Comparison of ENCODE assay signal across 8 cellular contexts in the genomic region with DNA sequence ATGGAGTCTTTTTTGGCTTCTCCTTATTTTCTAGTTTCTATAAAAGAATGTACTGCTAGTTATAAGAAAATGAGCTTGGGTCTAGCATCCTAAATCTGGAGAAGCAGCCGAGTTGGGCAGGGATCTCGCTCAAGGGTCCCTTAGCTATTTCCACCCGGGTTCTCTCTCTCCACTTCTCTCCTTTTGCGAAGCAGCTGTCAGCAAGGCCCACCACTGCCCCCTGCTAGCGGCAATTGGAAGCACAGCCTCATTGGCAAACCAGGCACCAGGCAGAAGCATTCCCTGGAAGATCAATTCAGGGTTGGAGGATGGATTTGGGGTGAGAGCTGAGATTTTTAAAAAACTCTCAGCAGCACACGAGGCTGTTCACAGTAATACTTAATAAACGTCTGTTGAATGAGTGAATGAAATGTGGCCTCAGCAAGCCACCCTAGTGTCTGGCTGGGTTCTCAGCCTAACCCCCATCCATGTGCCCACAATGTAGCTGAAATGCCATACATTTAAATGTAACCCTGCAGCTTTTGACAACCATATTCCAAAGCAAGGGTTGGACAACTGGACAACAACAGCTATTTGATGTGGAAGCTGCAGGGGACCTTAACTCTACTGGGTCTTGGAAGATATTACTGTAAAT. TPM values are rescaled to one million over a fixed set of nuclear protein-coding genes. Genes with fewer than 3 reads are reported as not detected.
DNase-seq lines count a peak whose midpoint lies in the region; ATAC-seq and TF ChIP-seq lines count a peak whose summit lies in the region.

No MANE protein-coding gene starts in this region.

- intact Hi-C loops in uterus (cut with DNase I; ENCODE audit: low total_unique reads), result loop anchor here (5.0 kb wide), 1 partner anchor 108 kb away; no protein-coding TSS in a partner anchor

- H3K4me1 ChIP-seq in Karpas-422 (ENCODE audit: low read length), result peaks cover 41% of the 10 kb centered on the region
- no peaks in the 10 kb centered on the region for H3K4me1 ChIP-seq in cardiac muscle cell (ENCODE audit: low read depth)
- no peaks in the 10 kb centered on the region for H3K4me1 ChIP-seq in uterus

- no peak overlapping the region for H3K27ac ChIP-seq in 22Rv1
- peak overlapping the region; percentile 53 for H3K27ac ChIP-seq in Karpas-422 (ENCODE audit: low read length)
- H3K27ac ChIP-seq in SU-DHL-6 (ENCODE audit: low read depth, low read length), result no peak overlapping the region
- peak overlapping the region; percentile 6 for H3K27ac ChIP-seq in cardiac muscle cell
- peak overlapping the region in 1 of 2 donors; percentile 55 for H3K27ac ChIP-seq in uterus

- no peak overlapping the region for H2AFZ ChIP-seq in Karpas-422 (ENCODE audit: low read length)
- no peak overlapping the region for H2AFZ ChIP-seq in SU-DHL-6 (ENCODE audit: low read depth, low read length, severe bottlenecking)

- no peaks in the 10 kb centered on the region for H3K27me3 ChIP-seq in Karpas-422 (ENCODE audit: low read length)
- H3K27me3 ChIP-seq in SU-DHL-6 (ENCODE audit: low read length), result no peaks in the 10 kb centered on the region
- no peaks in the 10 kb centered on the region for H3K27me3 ChIP-seq in cardiac muscle cell
- no peaks in the 10 kb centered on the region for H3K27me3 ChIP-seq in uterus

- TF ChIP-seq POLR2A in uterus (IDR thresholded peaks at IDR 0.05), result no peak

- H3K4me3 ChIP-seq in Karpas-422 (ENCODE audit: low read length) (no peak overlapping the region), SU-DHL-6 (ENCODE audit: insufficient read depth, low read length, poor library complexity, severe bottlenecking) (no peak overlapping the region), cardiac muscle cell (no peak overlapping the region), uterus (no peak overlapping the region)

- TF ChIP-seq CTCF in 22Rv1 (IDR thresholded peaks at IDR 0.05) (peak; percentile 96), GM13976 (IDR thresholded peaks at IDR 0.05; ENCODE audit: borderline replicate concordance, control extremely low read depth, extremely low read depth, insufficient read depth, missing control alignments) (peak; percentile 93), SU-DHL-6 (IDR thresholded peaks at IDR 0.05; ENCODE audit: insufficient read depth, low read length, poor library complexity, severe bottlenecking) (peak; percentile 89), cardiac muscle cell (IDR thresholded peaks at IDR 0.05; ENCODE audit: low read depth, low read length) (peak; percentile 98), progenitor cell of endocrine pancreas (IDR thresholded peaks at IDR 0.05; ENCODE audit: unreplicated experiment) (peak; percentile 89), uterus (IDR thresholded peaks at IDR 0.05) (peak; percentile 94 to 97 (median 94))

- H3K9me3 ChIP-seq in Karpas-422 (ENCODE audit: low read length) (no peaks in the 10 kb centered on the region), SU-DHL-6 (ENCODE audit: insufficient read depth, low read length) (no peaks in the 10 kb centered on the region), cardiac muscle cell (ENCODE audit: low read depth) (no peaks in the 10 kb centered on the region), uterus (no peaks in the 10 kb centered on the region)

- H3K27ac Mint-ChIP-seq in activated naive CD4-positive, alpha-beta T cell treated with anti-CD3 and anti-CD28 coated beads, Interleukin-2, amount 50 U/mL, for 72 hours, result peak overlapping the region in 1 of 2 donors; percentile 14
- H3K27ac Mint-ChIP-seq in progenitor cell of endocrine pancreas, result no peak overlapping the region

- H4K20me1 ChIP-seq in Karpas-422 (ENCODE audit: insufficient read depth, low read depth, low read length) (no peaks in the 10 kb centered on the region), SU-DHL-6 (ENCODE audit: low read depth, low read length) (no peaks in the 10 kb centered on the region)

- no peaks in the 10 kb centered on the region for H3K79me2 ChIP-seq in Karpas-422 (ENCODE audit: low read length)
- no peaks in the 10 kb centered on the region for H3K79me2 ChIP-seq in SU-DHL-6 (ENCODE audit: insufficient read depth, low read length)

- no peak overlapping the region for H3K4me2 ChIP-seq in Karpas-422 (ENCODE audit: low read depth, low read length, poor library complexity, severe bottlenecking)
- no peak overlapping the region for H3K4me2 ChIP-seq in SU-DHL-6 (ENCODE audit: low read depth, low read length, poor library complexity, severe bottlenecking)

- peaks cover 0 to under 1% of the 10 kb centered on the region in 2 donors for H3K36me3 Mint-ChIP-seq in activated naive CD4-positive, alpha-beta T cell treated with anti-CD3 and anti-CD28 coated beads, Interleukin-2, amount 50 U/mL, for 72 hours
- no peaks in the 10 kb centered on the region for H3K36me3 Mint-ChIP-seq in progenitor cell of endocrine pancreas (ENCODE audit: insufficient read depth)

- H3K9me2 ChIP-seq in Karpas-422 (replicated peaks; ENCODE audit: insufficient read depth, low read length) (no peaks in the 10 kb centered on the region), SU-DHL-6 (replicated peaks; ENCODE audit: insufficient read depth, low read length) (no peaks in the 10 kb centered on the region)

- H3K4me3 Mint-ChIP-seq in progenitor cell of endocrine pancreas (ENCODE audit: low read depth), result no peak overlapping the region

- H3F3A ChIP-seq in SU-DHL-6 (ENCODE audit: insufficient read depth), result 0 out of 2 replicates have a peak, but pooled peaks cover 6% of the 10 kb centered on the region

- no peaks in the 10 kb centered on the region for H3K9me3 Mint-ChIP-seq in activated naive CD4-positive, alpha-beta T cell treated with anti-CD3 and anti-CD28 coated beads, Interleukin-2, amount 50 U/mL, for 72 hours
- H3K9me3 Mint-ChIP-seq in progenitor cell of endocrine pancreas (ENCODE audit: low read depth), result no peaks in the 10 kb centered on the region

- in situ Hi-C loops in GM13976 (cut with MboI; ENCODE audit: low sequenced_read_pairs, unreplicated experiment), result loop anchor here (5.0 kb wide), 1 partner anchor 63 kb away; no protein-coding TSS in a partner anchor

- peak; percentile 68 for DNase-seq in GM13976 (ENCODE audit: low spot score)
- DNase-seq in Karpas-422, result peak; percentile 85
- DNase-seq in activated naive CD4-positive, alpha-beta T cell treated with anti-CD3 and anti-CD28 coated beads, Interleukin-2, amount 50 U/mL, for 72 hours (ENCODE audit: low spot score in 2 of 2), result peak in 1 of 2 donors; percentile 75
- DNase-seq in cardiac muscle cell (ENCODE audit: low read depth in 1 of 2, low spot score in 1 of 2), result peak; percentile 73 to 74
- peak; percentile 69 for DNase-seq in progenitor cell of endocrine pancreas (ENCODE audit: low spot score, unreplicated experiment)
- DNase-seq in uterus, result peak; percentile 77 to 80

- peak; percentile 61 to 66 for ATAC-seq in activated naive CD4-positive, alpha-beta T cell treated with anti-CD3 and anti-CD28 coated beads, Interleukin-2, amount 50 U/mL, for 72 hours

- H3K9ac ChIP-seq in Karpas-422 (ENCODE audit: low read length) (no peak overlapping the region), SU-DHL-6 (ENCODE audit: low read length) (no peak overlapping the region)

- H3K36me3 ChIP-seq in Karpas-422 (ENCODE audit: insufficient read depth, low read length), result peaks cover 45% of the 10 kb centered on the region
- H3K36me3 ChIP-seq in SU-DHL-6 (ENCODE audit: low read length), result no peaks in the 10 kb centered on the region
- peaks cover 66% of the 10 kb centered on the region for H3K36me3 ChIP-seq in cardiac muscle cell
- no peaks in the 10 kb centered on the region for H3K36me3 ChIP-seq in uterus

- no peaks in the 10 kb centered on the region for H3K27me3 Mint-ChIP-seq in progenitor cell of endocrine pancreas

- H3K4me1 Mint-ChIP-seq in progenitor cell of endocrine pancreas (ENCODE audit: low read depth), result no peaks in the 10 kb centered on the region

RNA-seq across cellular contexts. Expression of a gene that starts 34.6 kb away (rescaled TPM):
- total RNA-seq in Karpas-422 (2014; rRNA removed; shearing (Covaris generic); ENCODE audit: low replicate concordance), result 106 and 205 TPM in 2 replicates
- total RNA-seq in activated naive CD4-positive, alpha-beta T cell treated with anti-CD3 and anti-CD28 coated beads, Interleukin-2, amount 50 U/mL, for 72 hours, result 100 to 1,000 TPM; 221 to 276 TPM
- total RNA-seq in cardiac muscle cell, result 134 and 147 TPM in 2 replicates
- polyA plus RNA-seq in cardiac muscle cell, result 94.9 and 104 TPM in 2 replicates
- 53.8 and 55.0 TPM in 2 replicates for total RNA-seq in progenitor cell of endocrine pancreas
- total RNA-seq in uterus, result 10 to 100 TPM; 35.6 to 70.8 (median 50.7) TPM

RNA-seq across cellular contexts. Expression of a gene that starts 42.2 kb away (rescaled TPM):
- 277 and 387 TPM in 2 replicates for total RNA-seq in Karpas-422 (2014; rRNA removed; shearing (Covaris generic); ENCODE audit: low replicate concordance)
- 100 to 1,000 TPM; 282 to 356 TPM for total RNA-seq in activated naive CD4-positive, alpha-beta T cell treated with anti-CD3 and anti-CD28 coated beads, Interleukin-2, amount 50 U/mL, for 72 hours
- total RNA-seq in cardiac muscle cell, result 628 and 658 TPM in 2 replicates
- polyA plus RNA-seq in cardiac muscle cell, result 404 and 448 TPM in 2 replicates
- total RNA-seq in progenitor cell of endocrine pancreas, result 27.7 and 28.5 TPM in 2 replicates
- 100 to 1,000 TPM; 131 to 346 (median 252) TPM for total RNA-seq in uterus

Comparison
In these comparisons a context has a peak if more than half of its experiments do, and no peak if none do; other contexts are left out.
1. H3K27ac ChIP-seq: peak in Karpas-422 (single experiment) and cardiac muscle cell (single experiment); none in 22Rv1 (single experiment) and SU-DHL-6 (single experiment).
2. Peak in every context shown above with its lines, with median percentiles within 50 percentile points of each other: CTCF ChIP-seq.